Comparison of ENCODE assay signal across 18 cellular contexts in the genomic region with DNA sequence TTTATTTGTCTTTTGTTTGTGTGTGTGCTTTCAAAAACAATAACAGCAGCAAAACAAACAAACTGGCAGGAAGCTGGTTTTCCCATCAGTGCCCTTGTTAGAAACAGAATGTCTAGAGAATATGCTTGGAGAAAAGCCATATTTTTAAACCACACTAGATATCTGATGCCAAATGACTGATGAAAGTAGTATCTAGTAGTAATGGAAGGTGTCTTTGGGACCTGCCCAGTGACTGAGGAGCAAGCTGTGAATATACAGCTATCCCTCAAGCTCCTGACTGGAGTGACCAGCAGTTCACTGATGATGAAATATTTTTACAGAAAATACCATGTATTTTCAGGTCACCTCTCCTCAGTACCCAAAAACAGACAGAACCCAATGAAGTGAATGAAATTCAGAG. TPM values are rescaled to one million over a fixed set of nuclear protein-coding genes. Genes with fewer than 3 reads are reported as not detected.
DNase-seq lines count a peak whose midpoint lies in the region; ATAC-seq and TF ChIP-seq lines count a peak whose summit lies in the region.
"Had no signal": no experiment of that assay in that cellular context is flagged by ENCODE, and none has a peak within 500 bp of the region (broad histone marks: within the 10 kb centered on the region; RNA-seq: fewer than 3 reads in every experiment).

No MANE protein-coding gene starts in this region.

- no peak for TF ChIP-seq CTCF in heart left ventricle (IDR thresholded peaks at IDR 0.05)

- H3K27ac ChIP-seq in heart left ventricle (peak overlapping the region; percentile 20 to 97 (median 92)), angular gyrus (ENCODE audit: low read depth, low read length) (peak overlapping the region; percentile 64), layer of hippocampus (ENCODE audit: low read depth, low read length) (peak overlapping the region; percentile 3), temporal lobe (ENCODE audit: low read depth, low read length) (peak overlapping the region; percentile 36)
- H3K27ac ChIP-seq in effector memory CD4-positive, alpha-beta T cell (ENCODE audit: insufficient read depth, low read length, poor library complexity, severe bottlenecking): no peak overlapping the region
- H3K27ac ChIP-seq: gastrocnemius medialis, ovary, skin epidermis had no signal

- no peaks in the 10 kb centered on the region for H3K9me3 ChIP-seq in heart left ventricle
- H3K9me3 ChIP-seq in effector memory CD4-positive, alpha-beta T cell (ENCODE audit: control insufficient read depth, low read length): no peaks in the 10 kb centered on the region
- H3K9me3 ChIP-seq: gastrocnemius medialis, ovary had no signal

- DNase-seq in heart left ventricle (no peak), cardiac septum (ENCODE audit: low spot score) (no peak), 8988T (no peak)
- no peak for DNase-seq in effector memory CD4-positive, alpha-beta T cell
- no peak for DNase-seq in activated naive CD4-positive, alpha-beta T cell (lab: John Stamatoyannopoulos, UW)
- DNase-seq: activated CD4-positive, alpha-beta T cell treated with anti-CD3 and anti-CD28 coated beads for 4 hours; activated naive CD4-positive, alpha-beta T cell treated with anti-CD3 and anti-CD28 coated beads, Interleukin-2, amount 50 U/mL, for 16 hours; gastrocnemius medialis; NCI-H226; ovary; SHP77; stimulated activated naive CD4-positive, alpha-beta T cell had no signal

- H3K27me3 ChIP-seq in heart left ventricle (peaks cover 0 to 23% (median 0%) of the 10 kb centered on the region in 9 donors), layer of hippocampus (ENCODE audit: control insufficient read depth, insufficient read depth, low read length) (no peaks in the 10 kb centered on the region)
- H3K27me3 ChIP-seq in effector memory CD4-positive, alpha-beta T cell (replicated peaks; ENCODE audit: control insufficient read depth, insufficient read depth, low read length, poor library complexity, severe bottlenecking): no peaks in the 10 kb centered on the region
- H3K27me3 ChIP-seq: ovary had no signal

- peak overlapping the region; percentile 42 to 80 (median 64) for H3K4me3 ChIP-seq in heart left ventricle
- H3K4me3 ChIP-seq in effector memory CD4-positive, alpha-beta T cell (ENCODE audit: insufficient read depth, low read depth, low read length, poor library complexity, severe bottlenecking): no peak overlapping the region
- H3K4me3 ChIP-seq: skin epidermis had no signal

- TF ChIP-seq POLR2A in heart left ventricle (IDR thresholded peaks at IDR 0.05): no peak

- peaks cover 0 to 35% (median 4%) of the 10 kb centered on the region in 12 donors for H3K4me1 ChIP-seq in heart left ventricle
- no peaks in the 10 kb centered on the region for H3K4me1 ChIP-seq in effector memory CD4-positive, alpha-beta T cell (ENCODE audit: control insufficient read depth, insufficient read depth, low read length, poor library complexity, severe bottlenecking)
- H3K4me1 ChIP-seq: gastrocnemius medialis had no signal

- ATAC-seq in heart left ventricle: no peak
- ATAC-seq: gastrocnemius medialis had no signal

- intact Hi-C loops in heart left ventricle (cut with DNase I): loop anchor here in 2 of 10 donors (10.0 kb wide), 2 partner anchors 84 to 194 kb away; no protein-coding TSS in a partner anchor
- intact Hi-C loops in cardiac septum (cut with DNase I): no loop called here

- H3K36me3 ChIP-seq in heart left ventricle: no peaks in the 10 kb centered on the region
- no peaks in the 10 kb centered on the region for H3K36me3 ChIP-seq in effector memory CD4-positive, alpha-beta T cell (ENCODE audit: control insufficient read depth, insufficient read depth, low read length)
- H3K36me3 ChIP-seq: gastrocnemius medialis, ovary had no signal

RNA-seq across cellular contexts. Expression of a gene that starts 1.0 kb away (rescaled TPM):
- 100 to 1,000 TPM in 8 of 9 donors, 10 to 100 TPM in 1; 63.7 to 307 (median 143) TPM for total RNA-seq in heart left ventricle
- 10 to 100 TPM; 35.3 to 42.9 TPM for polyA plus RNA-seq in heart left ventricle
- total RNA-seq in cardiac septum: 220 TPM
- total RNA-seq in temporal lobe: 21.1 TPM
- total RNA-seq: T-helper 2 cell treated with Interferon-gamma antibody and Interleukin-4, amounts not matched to agents 100 ng/mL and 5 ng/mL, for 36 hours had no signal
- polyA plus RNA-seq: IgD-negative memory B cell had no signal
